ENCODE assay signal across 17 cellular contexts in the genomic region with DNA sequence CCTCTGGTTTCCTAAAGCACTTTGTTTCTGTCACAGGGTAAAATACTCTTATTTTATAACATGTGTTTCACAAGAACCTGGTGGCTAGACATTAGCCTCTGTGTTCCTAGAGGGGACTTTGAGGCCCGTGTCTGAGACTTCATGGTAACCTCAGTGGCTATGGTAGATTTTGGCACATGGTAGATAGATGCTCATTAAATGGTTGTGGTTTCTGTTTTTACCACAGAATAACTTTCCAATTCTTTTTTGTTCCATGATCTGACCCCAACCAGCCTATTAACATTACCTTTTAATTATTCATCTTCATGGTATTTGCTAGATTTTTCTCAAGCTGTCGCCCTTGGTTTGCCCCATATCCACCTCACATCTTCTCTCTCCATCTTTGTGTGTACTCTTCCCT. TPM values are rescaled to one million over a fixed set of nuclear protein-coding genes. Genes with fewer than 3 reads are reported as not detected.
"Had no signal": no experiment of that assay in that cellular context is flagged by ENCODE, and none has a peak within 500 bp of the region (broad histone marks: within the 10 kb centered on the region; RNA-seq: fewer than 3 reads in every experiment).

No MANE protein-coding gene starts in this region.

- H3K9me3 Mint-ChIP-seq: activated T-cell treated with anti-CD3 and anti-CD28 coated beads, Interleukin-2, amount 50 U/mL, for 24 hours had no signal

- DNase-seq: activated CD4-positive, alpha-beta T cell treated with anti-CD3 and anti-CD28 coated beads, Interleukin-2, amount 50 U/mL, for 4 hours; activated gamma-delta T cell; activated naive CD8-positive, alpha-beta T cell treated with anti-CD3 and anti-CD28 coated beads, Interleukin-2, amount 10 ng/mL, durations not matched to agents 7 days and 5 days; activated T-cell treated with anti-CD3 and anti-CD28 coated beads, Interleukin-2, amount 50 U/mL, for 24 hours; caudate nucleus; colonic mucosa; esophagus squamous epithelium; foreskin fibroblast; left colon; midbrain; retina; stimulated activated CD4-positive, alpha-beta T cell treated with anti-CD3 and anti-CD28 coated beads, Interleukin-4, amount 100 ng/mL, for 4 hours; substantia nigra; T-cell; transverse colon had no signal

- H3K4me1 ChIP-seq: ascending aorta, colonic mucosa, esophagus squamous epithelium had no signal

- H3K27ac ChIP-seq: ascending aorta, colonic mucosa, esophagus squamous epithelium, transverse colon had no signal

- H3K27ac Mint-ChIP-seq: activated naive CD8-positive, alpha-beta T cell treated with anti-CD3 and anti-CD28 coated beads, Interleukin-2, amount 10 ng/mL, durations not matched to agents 7 days and 5 days; activated T-cell treated with anti-CD3 and anti-CD28 coated beads, Interleukin-2, amount 50 U/mL, for 24 hours; T-cell had no signal

- H3K9me3 ChIP-seq: ascending aorta, colonic mucosa, transverse colon had no signal

- H3K36me3 ChIP-seq: ascending aorta, colonic mucosa, esophagus squamous epithelium, transverse colon had no signal

- H3K4me3 ChIP-seq: ascending aorta, colonic mucosa, esophagus squamous epithelium, lung, transverse colon had no signal

- H3K27me3 ChIP-seq: ascending aorta, colonic mucosa had no signal

- H3K36me3 Mint-ChIP-seq: activated naive CD8-positive, alpha-beta T cell treated with anti-CD3 and anti-CD28 coated beads, Interleukin-2, amount 10 ng/mL, durations not matched to agents 7 days and 5 days; T-cell had no signal

- ATAC-seq: left colon, T-cell had no signal

- H3K4me3 Mint-ChIP-seq: activated naive CD8-positive, alpha-beta T cell treated with anti-CD3 and anti-CD28 coated beads, Interleukin-2, amount 10 ng/mL, durations not matched to agents 7 days and 5 days; activated T-cell treated with anti-CD3 and anti-CD28 coated beads, Interleukin-2, amount 50 U/mL, for 24 hours; T-cell had no signal

RNA-seq across cellular contexts. Expression of gene CCN2, which starts 34.3 kb away (rescaled TPM):
- total RNA-seq: activated naive CD8-positive, alpha-beta T cell treated with anti-CD3 and anti-CD28 coated beads, Interleukin-2, amount 10 ng/mL, durations not matched to agents 7 days and 5 days had no signal
